23 cellular contexts compared by ENCODE assay signal in genomic region chr17:6423931-6424330, GRCh38. TPM values are rescaled to one million over a fixed set of nuclear protein-coding genes. Genes with fewer than 3 reads are reported as not detected.
"Had no signal": no experiment of that assay in that cellular context is flagged by ENCODE, and none has a peak within 500 bp of the region (broad histone marks: within the 10 kb centered on the region; RNA-seq: fewer than 3 reads in every experiment).

No MANE protein-coding gene starts in this region.

- H3K36me3 Mint-ChIP-seq: IgD-negative memory B cell had no signal

- H3K4me2 ChIP-seq: KMS-11 had no signal

- H3K4me3 ChIP-seq: K562 had no signal

- H3K27ac ChIP-seq: KMS-11 had no signal

- DNase-seq: Kasumi-1, MM.1S, MV-4-11, NCI-H1048, NCI-H1105, NCI-H1417, NCI-H1436 treated with DMSO at 0.1 percent for 48 hours, NCI-H1694, NCI-H187 treated with DMSO at 0.1 percent for 48 hours, NCI-H2029 treated with DMSO at 0.1 percent for 48 hours, NCI-H2227 treated with DMSO at 0.1 percent for 48 hours, NCI-H524, NCI-H526 treated with DMSO at 0.1 percent for 48 hours, NCI-H774, RPMI8226, SHP77 had no signal

- H3K4me3 Mint-ChIP-seq: IgD-negative memory B cell had no signal

- H3K9me3 Mint-ChIP-seq: IgD-negative memory B cell had no signal

- H3K27ac Mint-ChIP-seq: IgD-negative memory B cell had no signal

- H3K9ac ChIP-seq: KMS-11 had no signal

- ATAC-seq: HepG2, K562, SK-N-SH treated with all-trans-retinoic acid at 6 μM for 48 hours had no signal

RNA-seq across cellular contexts. Expression of gene AIPL1, which starts 11.0 kb away (rescaled TPM):
- total RNA-seq: HepG2, HT-29, K562, NCI-H460 had no signal
- polyA plus RNA-seq: HepG2, IgD-negative memory B cell, K562 had no signal

RNA-seq across cellular contexts. Expression of gene PIMREG, which starts 20.3 kb away (rescaled TPM):
- polyA plus RNA-seq: IgD-negative memory B cell had no signal
